Comparison of ENCODE assay signal across 15 cellular contexts in genomic region chr17:7024402-7024785, GRCh38. TPM values are rescaled to one million over a fixed set of nuclear protein-coding genes. Genes with fewer than 3 reads are reported as not detected.
DNase-seq lines count a peak whose midpoint lies in the region; ATAC-seq and TF ChIP-seq lines count a peak whose summit lies in the region.
"Had no signal": no experiment of that assay in that cellular context is flagged by ENCODE, and none has a peak within 500 bp of the region (broad histone marks: within the 10 kb centered on the region; RNA-seq: fewer than 3 reads in every experiment).

No MANE protein-coding gene starts in this region.

- peak overlapping the region in 1 of 4 donors; percentile 66 for H3K4me3 Mint-ChIP-seq in IgD-negative memory B cell
- H3K4me3 Mint-ChIP-seq: activated T-helper 1 cell treated with anti-CD3 and anti-CD28 coated beads, Interleukin-12 subunit alpha, Interleukin-12 subunit beta, Interleukin-2, Interleukin-4 antibody, amounts not matched to agents 30 ng/mL and 10 ng/mL and 1 ng/mL, durations not matched to agents 14 hours and 24 hours and 36 hours; nephron progenitor cell had no signal

- H3K36me3 ChIP-seq in colonic mucosa (no peaks in the 10 kb centered on the region), skeletal muscle tissue (ENCODE audit: control insufficient read depth in 3 of 3, insufficient read depth in 3 of 3, low read length in 3 of 3) (peaks cover 0 to 2% (median 0%) of the 10 kb centered on the region in 3 donors)
- H3K36me3 ChIP-seq: adrenal gland had no signal

- ATAC-seq in HG03342 (IDR thresholded peaks at IDR 0.05; ENCODE audit: unreplicated experiment), result no peak

- H3K4me3 ChIP-seq in colonic mucosa (no peak overlapping the region), skeletal muscle tissue (ENCODE audit: low read length in 3 of 3) (peak overlapping the region in 2 of 3 donors; percentile 7 to 54)
- H3K4me3 ChIP-seq: adrenal gland had no signal

- H3K27me3 Mint-ChIP-seq in IgD-negative memory B cell, result no peaks in the 10 kb centered on the region

- DNase-seq in colonic mucosa, result peak; percentile 34
- DNase-seq in superior temporal gyrus (ENCODE audit: extremely low spot score), result no peak
- DNase-seq: activated CD4-positive, alpha-beta memory T cell treated with anti-CD3 and anti-CD28 coated beads, Interleukin-2, amount 10 ng/mL, durations not matched to agents 7 days and 5 days; foreskin melanocyte; NCI-H524; nephron progenitor cell had no signal

- no peak for TF ChIP-seq CTCF in colonic mucosa (IDR thresholded peaks at IDR 0.05)

- peaks cover 22 to 29% (median 26%) of the 10 kb centered on the region in 3 donors for H3K4me1 Mint-ChIP-seq in IgD-negative memory B cell

- no peak overlapping the region for H3K9ac ChIP-seq in colonic mucosa (ENCODE audit: low read depth in 2 of 2, low read length in 2 of 2)
- no peak overlapping the region for H3K9ac ChIP-seq in skeletal muscle tissue (ENCODE audit: low read depth in 1 of 3, low read length in 3 of 3)

- no peaks in the 10 kb centered on the region for H3K9me3 Mint-ChIP-seq in IgD-negative memory B cell
- H3K9me3 Mint-ChIP-seq: activated CD4-positive, alpha-beta memory T cell treated with anti-CD3 and anti-CD28 coated beads, Interleukin-2, amount 10 ng/mL, durations not matched to agents 7 days and 5 days; activated T-helper 1 cell treated with anti-CD3 and anti-CD28 coated beads, Interleukin-12 subunit alpha, Interleukin-12 subunit beta, Interleukin-2, Interleukin-4 antibody, amounts not matched to agents 30 ng/mL and 10 ng/mL and 1 ng/mL, durations not matched to agents 14 hours and 24 hours and 36 hours; nephron progenitor cell had no signal

- H3K4me1 ChIP-seq in colonic mucosa (no peaks in the 10 kb centered on the region), skeletal muscle tissue (ENCODE audit: control insufficient read depth in 3 of 3, insufficient read depth in 3 of 3, low read length in 3 of 3) (peaks cover 28 to 33% (median 29%) of the 10 kb centered on the region in 3 donors)

- intact Hi-C loops in colonic mucosa (cut with DNase I), result loop anchor here (5.0 kb wide), 1 partner anchor 112 kb away; no protein-coding TSS in a partner anchor

- no peaks in the 10 kb centered on the region for H3K36me3 Mint-ChIP-seq in IgD-negative memory B cell

- H3K27ac Mint-ChIP-seq in IgD-negative memory B cell, result peak overlapping the region in 2 of 3 donors; percentile 59 to 91
- H3K27ac Mint-ChIP-seq: activated CD4-positive, alpha-beta memory T cell treated with anti-CD3 and anti-CD28 coated beads, Interleukin-2, amount 10 ng/mL, durations not matched to agents 7 days and 5 days; nephron progenitor cell had no signal

- H3K27ac ChIP-seq in colonic mucosa (no peak overlapping the region), skeletal muscle tissue (ENCODE audit: low read depth, low read length) (no peak overlapping the region)
- H3K27ac ChIP-seq: adrenal gland had no signal

- no peaks in the 10 kb centered on the region for H3K27me3 ChIP-seq in colonic mucosa
- H3K27me3 ChIP-seq in skeletal muscle tissue (ENCODE audit: control insufficient read depth in 3 of 3, insufficient read depth in 3 of 3, low read length in 3 of 3), result peaks cover 14 to 17% (median 16%) of the 10 kb centered on the region in 3 donors
- H3K27me3 ChIP-seq: adrenal gland had no signal

- no peaks in the 10 kb centered on the region for H3K9me3 ChIP-seq in colonic mucosa
- H3K9me3 ChIP-seq in skeletal muscle tissue (ENCODE audit: control insufficient read depth in 3 of 3, low read length in 3 of 3), result no peaks in the 10 kb centered on the region
- H3K9me3 ChIP-seq: adrenal gland had no signal

RNA-seq across cellular contexts. Expression of gene BCL6B, which starts 1.5 kb away (rescaled TPM):
- polyA plus RNA-seq in IgD-negative memory B cell, result 0.33 TPM
- total RNA-seq in colonic mucosa (1 to 10 TPM in 1 of 2 donors, under 1 TPM in 1; 0.89 to 7.3 TPM), skeletal muscle tissue (13.0 TPM)
- total RNA-seq: IMR-90 had no signal
- polyA plus RNA-seq: IMR-90 had no signal

RNA-seq across cellular contexts. Expression of gene SLC16A13, which starts 11.4 kb away (rescaled TPM):
- 3.3 TPM for polyA plus RNA-seq in IgD-negative memory B cell
- total RNA-seq in colonic mucosa (10 to 100 TPM; 11.0 to 13.9 TPM), skeletal muscle tissue (under 0.01 TPM)

RNA-seq across cellular contexts. Expression of gene RNASEK, which starts 12.0 kb away (rescaled TPM):
- polyA plus RNA-seq in IgD-negative memory B cell, result 984 TPM
- total RNA-seq in colonic mucosa (100 to 1,000 TPM; 190 to 204 TPM), skeletal muscle tissue (20.9 TPM)

RNA-seq across cellular contexts. Expression of gene SLC16A11, which starts 19.5 kb away (rescaled TPM):
- polyA plus RNA-seq in IgD-negative memory B cell, result 3.4 TPM
- total RNA-seq in colonic mucosa (under 1 TPM; 0.22 to 0.40 TPM), skeletal muscle tissue (not detected)
- total RNA-seq: IMR-90, renal cortical epithelial cell, temporal lobe had no signal
- polyA plus RNA-seq: IMR-90 had no signal

RNA-seq across cellular contexts. Expression of gene ALOX12, which starts 28.5 kb away (rescaled TPM):
- polyA plus RNA-seq in IgD-negative memory B cell, result 1.4 TPM
- total RNA-seq in colonic mucosa (1 to 10 TPM in 1 of 2 donors, not detected in 1; 2.0 TPM), skeletal muscle tissue (not detected)
- total RNA-seq: activated CD4-positive, alpha-beta memory T cell treated with anti-CD3 and anti-CD28 coated beads, Interleukin-2, amount 10 ng/mL, durations not matched to agents 7 days and 5 days; activated T-helper 1 cell treated with anti-CD3 and anti-CD28 coated beads, Interleukin-12 subunit alpha, Interleukin-12 subunit beta, Interleukin-2, Interleukin-4 antibody, amounts not matched to agents 30 ng/mL and 10 ng/mL and 1 ng/mL, durations not matched to agents 14 hours and 24 hours and 36 hours; IMR-90; lung microvascular endothelial cell; renal cortical epithelial cell had no signal

Comparison
In these comparisons a context has a peak if more than half of its experiments do, and no peak if none do; other contexts are left out.
1. RNA of gene SLC16A13, which starts 11.4 kb away (total RNA-seq): 11.0 to 13.9 TPM in colonic mucosa; under 0.01 TPM in skeletal muscle tissue (single experiment); every median in the first group is over 10 times any median in the second.